Comparison of ENCODE assay signal across 8 cellular contexts in genomic region chr17:68354310-68354709, GRCh38.
DNase-seq lines count a peak whose midpoint lies in the region; ATAC-seq, FAIRE-seq and TF ChIP-seq lines count a peak whose summit lies in the region.
"Not testable (repeated sequence)": the region's sequence is repeated elsewhere in the genome, so short reads cannot be mapped to it uniquely, and the experiment has no call there.

No MANE protein-coding gene starts in this region.

- TF ChIP-seq RAD21 in A549 (conservative IDR thresholded peaks at IDR 0.05 in 1 of 2, IDR thresholded peaks at IDR 0.05 in 1 of 2): not testable (repeated sequence)

- intact Hi-C loops in natural killer cell (cut with micrococcal nuclease): not testable (repeated sequence)

- H3K9me3 ChIP-seq in A549; CD8-positive, alpha-beta memory T cell (ENCODE audit: low read length): not testable (repeated sequence)

- H3K4me3 Mint-ChIP-seq in CD8-positive, alpha-beta memory T cell: peak overlapping the region in 5 of 7 donors; percentile 23 to 56 (median 39)
- peak overlapping the region; percentile 26; the same call in 1 of the 2 replicates for H3K4me3 Mint-ChIP-seq in HFFc6
- H3K4me3 Mint-ChIP-seq in activated CD8-positive, alpha-beta memory T cell treated with anti-CD3 and anti-CD28 coated beads, Interleukin-2, amount 10 ng/mL, durations not matched to agents 7 days and 5 days: not testable (repeated sequence)
- peak overlapping the region; percentile 41 for H3K4me3 Mint-ChIP-seq in natural killer cell

- TF ChIP-seq EP300 in A549 (IDR thresholded peaks at IDR 0.05): not testable (repeated sequence)

- ATAC-seq in A549: peak in 1 of 2 experiments; percentile 21; a peak in 3 of 6 replicates
- not testable (repeated sequence) for ATAC-seq in activated CD8-positive, alpha-beta memory T cell treated with anti-CD3 and anti-CD28 coated beads, Interleukin-2, amount 10 ng/mL, durations not matched to agents 7 days and 5 days; natural killer cell

- peaks cover 14% of the 10 kb centered on the region for H3K4me1 ChIP-seq in A549
- peaks cover 79% of the 10 kb centered on the region for H3K4me1 ChIP-seq in CD8-positive, alpha-beta memory T cell (ENCODE audit: insufficient read depth, low read length)

- H3K36me3 ChIP-seq in CD8-positive, alpha-beta memory T cell (ENCODE audit: insufficient read depth, low read length): not testable (repeated sequence)

- WGBS in A549 (ENCODE audit: missing lambda C conversion rate): 36% methylated on average over 2 of the region's 2 CpGs

- not testable (repeated sequence) for H3K27me3 ChIP-seq in CD8-positive, alpha-beta memory T cell (ENCODE audit: insufficient read depth, low read length, poor library complexity, severe bottlenecking)

- H3K9me3 Mint-ChIP-seq in CD8-positive, alpha-beta memory T cell; HFFc6; activated CD8-positive, alpha-beta memory T cell treated with anti-CD3 and anti-CD28 coated beads, Interleukin-2, amount 10 ng/mL, durations not matched to agents 7 days and 5 days (ENCODE audit: low read depth); natural killer cell: not testable (repeated sequence)

- H3K27ac ChIP-seq in A549: peak overlapping the region in 1 of 2 experiments; percentile 34; a peak in 3 of 6 replicates
- not testable (repeated sequence) for H3K27ac ChIP-seq in CD8-positive, alpha-beta memory T cell (ENCODE audit: low read depth, low read length)

- not testable (repeated sequence) for FAIRE-seq in A549 (lab: Jason Lieb, UNC)

- POLR2A ChIA-PET in A549 (lab: Yijun Ruan, JAX): interaction anchor here (1.0 kb wide), 1 partner anchor 24 kb away, joined by 6 read pairs; no protein-coding TSS in a partner anchor
- POLR2A ChIA-PET in CD8-positive, alpha-beta memory T cell (lab: Charles Lee): interaction anchor here (0.6 to 2.7 kb wide), 3 partner anchors 9 to 223 kb away, joined by 3 to 12 read pairs (median 7); partner anchors contain the start of genes ARSG and SLC16A6

- TF ChIP-seq CTCF in A549 (IDR thresholded peaks at IDR 0.05); HFFc6 (IDR thresholded peaks at IDR 0.05); choroid plexus epithelial cell (conservative IDR thresholded peaks at IDR 0.05; ENCODE audit: low read depth, low read length); fibroblast of villous mesenchyme (IDR thresholded peaks at IDR 0.05; ENCODE audit: insufficient read depth, low read depth, low read length); natural killer cell (IDR thresholded peaks at IDR 0.05): not testable (repeated sequence)

- peaks cover 69 to 86% (median 85%) of the 10 kb centered on the region in 3 donors for H3K4me1 Mint-ChIP-seq in CD8-positive, alpha-beta memory T cell
- H3K4me1 Mint-ChIP-seq in HFFc6 (ENCODE audit: low read depth): peaks cover 38% of the 10 kb centered on the region
- H3K4me1 Mint-ChIP-seq in activated CD8-positive, alpha-beta memory T cell treated with anti-CD3 and anti-CD28 coated beads, Interleukin-2, amount 10 ng/mL, durations not matched to agents 7 days and 5 days: peaks cover 91% of the 10 kb centered on the region
- H3K4me1 Mint-ChIP-seq in natural killer cell: peaks cover 73% of the 10 kb centered on the region in 2 donors

- H3K4me2 ChIP-seq in A549: 0 out of 3 replicates have a peak overlapping the region, but pooled peaks have one; percentile 6

- not testable (repeated sequence) for H3K27me3 Mint-ChIP-seq in CD8-positive, alpha-beta memory T cell; HFFc6 (ENCODE audit: insufficient read depth); activated CD8-positive, alpha-beta memory T cell treated with anti-CD3 and anti-CD28 coated beads, Interleukin-2, amount 10 ng/mL, durations not matched to agents 7 days and 5 days; natural killer cell (ENCODE audit: low read depth in 2 of 2)

- not testable (repeated sequence) for DNase-seq in A549 (ENCODE audit: low read depth in 1 of 2, low spot score in 1 of 2); CD8-positive, alpha-beta memory T cell; activated CD8-positive, alpha-beta memory T cell treated with anti-CD3 and anti-CD28 coated beads, Interleukin-2, amount 10 ng/mL, durations not matched to agents 7 days and 5 days; natural killer cell
- DNase-seq in HFFc6: peak; percentile 57
- peak; percentile 45 for DNase-seq in RPMI7951 (ENCODE audit: low read depth)
- peak; percentile 68 for DNase-seq in choroid plexus epithelial cell (ENCODE audit: low read depth)
- DNase-seq in fibroblast of villous mesenchyme (ENCODE audit: low read depth): peak; percentile 60

- not testable (repeated sequence) for TF ChIP-seq POLR2A in A549 (IDR thresholded peaks at IDR 0.05; ENCODE audit: low read length)

- CTCF ChIA-PET in A549 (lab: Yijun Ruan, JAX): interaction anchor here (1.0 to 3.1 kb wide), 3 partner anchors 11 to 108 kb away, joined by 3 to 17 read pairs (median 4); no protein-coding TSS in a partner anchor
- CTCF ChIA-PET in CD8-positive, alpha-beta memory T cell (lab: Charles Lee): interaction anchor here (0.7 to 1.0 kb wide), 2 partner anchors 32 to 84 kb away, joined by 3 read pairs; no protein-coding TSS in a partner anchor
- CTCF ChIA-PET in activated CD8-positive, alpha-beta memory T cell treated with anti-CD3 and anti-CD28 coated beads, Interleukin-2, amount 10 ng/mL, durations not matched to agents 7 days and 5 days (lab: Charles Lee): interaction anchor here (0.6 to 6.8 kb wide), 9 partner anchors 8 to 111 kb away, joined by 3 to 51 read pairs (median 4); partner anchors contain the start of genes ARSG and SLC16A6

- H3K27ac Mint-ChIP-seq in CD8-positive, alpha-beta memory T cell: peak overlapping the region in 6 of 8 donors; percentile 57 to 82 (median 74)
- peak overlapping the region; percentile 80 for H3K27ac Mint-ChIP-seq in HFFc6
- peak overlapping the region; percentile 71 for H3K27ac Mint-ChIP-seq in activated CD8-positive, alpha-beta memory T cell treated with anti-CD3 and anti-CD28 coated beads, Interleukin-2, amount 10 ng/mL, durations not matched to agents 7 days and 5 days
- peak overlapping the region in 1 of 2 donors; percentile 93 for H3K27ac Mint-ChIP-seq in natural killer cell

- H3K4me3 ChIP-seq in A549; CD8-positive, alpha-beta memory T cell (ENCODE audit: low read length); choroid plexus epithelial cell (ENCODE audit: low read depth, low read length); fibroblast of villous mesenchyme (ENCODE audit: low read depth, low read length): not testable (repeated sequence)

- H3K36me3 Mint-ChIP-seq in CD8-positive, alpha-beta memory T cell; HFFc6 (ENCODE audit: low read depth); natural killer cell: not testable (repeated sequence)
- peaks cover 28% of the 10 kb centered on the region for H3K36me3 Mint-ChIP-seq in activated CD8-positive, alpha-beta memory T cell treated with anti-CD3 and anti-CD28 coated beads, Interleukin-2, amount 10 ng/mL, durations not matched to agents 7 days and 5 days

TF ChIP-seq in A549, 52 proteins besides CTCF, POLR2A, EP300 and RAD21:
- not testable (repeated sequence) for TF ChIP-seq FOSL2 (IDR thresholded peaks at IDR 0.05)
- peak; percentile 39; the same call in 1 of the 2 replicates for TF ChIP-seq FOSL2 (CRISPR knock-in tag; IDR thresholded peaks at IDR 0.05)
TF ChIP-seq in A549: peak in this region for 1; not testable (repeated sequence) for 51.
